Comparison of ENCODE assay signal across 8 cellular contexts in the genomic region with DNA sequence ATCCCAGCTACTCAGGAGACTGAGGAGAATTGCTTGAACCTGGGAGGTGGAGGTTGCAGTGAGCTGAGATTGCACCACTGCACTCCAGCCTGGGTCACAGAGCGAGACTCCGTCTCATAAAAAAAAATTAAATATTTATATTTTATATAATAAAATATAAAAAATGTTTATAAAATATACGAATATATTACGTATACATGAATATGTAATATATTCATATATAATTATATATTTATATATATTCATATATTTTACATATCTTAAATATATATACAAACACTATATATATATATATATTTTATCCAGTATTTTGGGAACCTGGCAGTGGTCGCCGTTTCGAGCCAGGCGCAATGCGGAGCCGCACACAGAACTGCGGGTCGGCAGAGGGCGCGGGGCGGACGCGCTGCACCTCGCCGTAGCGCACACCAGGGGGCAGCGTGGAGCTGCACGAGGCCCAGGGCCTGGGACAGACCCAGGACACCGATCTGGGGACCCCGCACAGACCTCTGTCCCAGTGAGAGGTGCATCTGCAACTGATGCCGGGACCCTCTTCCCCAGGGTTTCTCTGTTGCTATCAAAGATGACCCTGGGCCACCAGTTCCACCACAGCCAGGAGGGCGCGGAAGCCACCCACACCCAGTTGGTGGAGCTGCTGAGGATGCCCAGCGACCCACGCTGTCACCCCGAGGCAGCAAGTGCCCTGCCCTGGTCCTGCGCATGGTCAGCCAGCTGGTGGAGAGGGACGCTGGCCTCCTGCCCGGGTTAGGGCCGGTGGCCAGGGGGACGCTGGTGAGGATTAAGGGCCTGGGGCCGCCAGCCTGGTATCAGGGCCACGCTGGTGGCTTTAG. TPM values are rescaled to one million over a fixed set of nuclear protein-coding genes. Genes with fewer than 3 reads are reported as not detected.
DNase-seq lines count a peak whose midpoint lies in the region; ATAC-seq and TF ChIP-seq lines count a peak whose summit lies in the region.

No MANE protein-coding gene starts in this region.

- H3K4me1 Mint-ChIP-seq in activated CD4-positive, alpha-beta memory T cell treated with anti-CD3 and anti-CD28 coated beads for 36 hours (ENCODE audit: low read depth): no peaks in the 10 kb centered on the region
- H3K4me1 Mint-ChIP-seq in endothelial cell (ENCODE audit: unreplicated experiment): peaks cover 6% of the 10 kb centered on the region
- peaks cover 0 to 10% (median 6%) of the 10 kb centered on the region in 7 donors for H3K4me1 Mint-ChIP-seq in naive thymus-derived CD4-positive, alpha-beta T cell

- no peak for TF ChIP-seq EP300 in suprapubic skin (IDR thresholded peaks at IDR 0.05)

- no peaks in the 10 kb centered on the region for H3K27me3 ChIP-seq in naive thymus-derived CD4-positive, alpha-beta T cell (ENCODE audit: control insufficient read depth in 2 of 2, insufficient read depth in 2 of 2, low read length in 2 of 2)
- no peaks in the 10 kb centered on the region for H3K27me3 ChIP-seq in suprapubic skin

- H3K4me1 ChIP-seq in naive thymus-derived CD4-positive, alpha-beta T cell (ENCODE audit: control insufficient read depth in 2 of 2, insufficient read depth in 2 of 2, low read length in 2 of 2): no peaks in the 10 kb centered on the region
- peaks cover 12% of the 10 kb centered on the region for H3K4me1 ChIP-seq in suprapubic skin

- CTCF ChIA-PET in activated CD4-positive, alpha-beta memory T cell treated with anti-CD3 and anti-CD28 coated beads for 36 hours (lab: Charles Lee): interaction anchor here (0.5 to 4.5 kb wide), 18 partner anchors 10 to 806 kb away, joined by 3 to 59 read pairs (median 4); partner anchors contain the start of genes AP5Z1 and RADIL
- CTCF ChIA-PET in naive thymus-derived CD4-positive, alpha-beta T cell (lab: Charles Lee): interaction anchor here (0.7 to 2.0 kb wide), 7 partner anchors 23 to 289 kb away, joined by 3 to 12 read pairs (median 3); partner anchors contain the start of genes RADIL and RBAK

- no peak overlapping the region for H3K4me3 Mint-ChIP-seq in activated CD4-positive, alpha-beta memory T cell treated with anti-CD3 and anti-CD28 coated beads for 36 hours
- H3K4me3 Mint-ChIP-seq in endothelial cell (ENCODE audit: unreplicated experiment): no peak overlapping the region
- H3K4me3 Mint-ChIP-seq in naive thymus-derived CD4-positive, alpha-beta T cell: no peak overlapping the region

- peak; percentile 79 for TF ChIP-seq CTCF in endothelial cell (IDR thresholded peaks at IDR 0.05; ENCODE audit: unreplicated experiment)
- TF ChIP-seq CTCF in suprapubic skin (IDR thresholded peaks at IDR 0.05): peak; percentile 68 to 91

- H3K27ac Mint-ChIP-seq in activated CD4-positive, alpha-beta memory T cell treated with anti-CD3 and anti-CD28 coated beads for 36 hours: no peak overlapping the region
- H3K27ac Mint-ChIP-seq in endothelial cell (ENCODE audit: unreplicated experiment): no peak overlapping the region
- H3K27ac Mint-ChIP-seq in naive thymus-derived CD4-positive, alpha-beta T cell: no peak overlapping the region

- no peaks in the 10 kb centered on the region for H3K36me3 ChIP-seq in naive thymus-derived CD4-positive, alpha-beta T cell (ENCODE audit: control insufficient read depth in 2 of 3, insufficient read depth in 3 of 3, low read length in 3 of 3)
- H3K36me3 ChIP-seq in suprapubic skin: no peaks in the 10 kb centered on the region

- WGBS in suprapubic skin: 34% methylated on average over 33 of the region's 37 CpGs

- peak; percentile 70 for ATAC-seq in GM19023 (IDR thresholded peaks at IDR 0.05; ENCODE audit: unreplicated experiment)
- ATAC-seq in naive thymus-derived CD4-positive, alpha-beta T cell: peak; percentile 91

- intact Hi-C loops in activated CD4-positive, alpha-beta memory T cell treated with anti-CD3 and anti-CD28 coated beads for 36 hours (cut with micrococcal nuclease): loop anchor here (1.0 kb wide), 2 partner anchors 85 to 287 kb away; partner anchors contain the start of gene RADIL
- intact Hi-C loops in naive thymus-derived CD4-positive, alpha-beta T cell (cut with micrococcal nuclease): loop anchor here (1.0 to 5.0 kb wide), 4 partner anchors 84 to 287 kb away; partner anchors contain the start of gene RADIL (in 1 of the 2)

- POLR2A ChIA-PET in activated CD4-positive, alpha-beta memory T cell treated with anti-CD3 and anti-CD28 coated beads for 36 hours (lab: Charles Lee): interaction anchor here (0.6 to 0.8 kb wide), 2 partner anchors 23 to 222 kb away, joined by 3 to 4 read pairs; partner anchors contain the start of gene AP5Z1
- POLR2A ChIA-PET in naive thymus-derived CD4-positive, alpha-beta T cell (lab: Charles Lee): no interaction called here

- no peaks in the 10 kb centered on the region for H3K9me3 Mint-ChIP-seq in activated CD4-positive, alpha-beta memory T cell treated with anti-CD3 and anti-CD28 coated beads for 36 hours
- no peaks in the 10 kb centered on the region for H3K9me3 Mint-ChIP-seq in endothelial cell (ENCODE audit: unreplicated experiment)
- peaks cover 0 to 1% (median 0%) of the 10 kb centered on the region in 11 donors for H3K9me3 Mint-ChIP-seq in naive thymus-derived CD4-positive, alpha-beta T cell

- peak; percentile 60 for DNase-seq in Ammon's horn (ENCODE audit: low spot score)
- peak; percentile 70 for DNase-seq in LoVo (ENCODE audit: low spot score)
- peak; percentile 74 for DNase-seq in activated CD4-positive, alpha-beta memory T cell treated with anti-CD3 and anti-CD28 coated beads for 36 hours
- peak; percentile 88 for DNase-seq in endothelial cell (ENCODE audit: low spot score)
- peak; percentile 34 to 77 (median 60) for DNase-seq in naive thymus-derived CD4-positive, alpha-beta T cell
- no peak for DNase-seq in suprapubic skin (ENCODE audit: low spot score in 2 of 2)
- DNase-seq in NCI-H187 (lab: John Stamatoyannopoulos, UW): no peak

- H3K27me3 Mint-ChIP-seq in activated CD4-positive, alpha-beta memory T cell treated with anti-CD3 and anti-CD28 coated beads for 36 hours: no peaks in the 10 kb centered on the region
- peaks cover 18% of the 10 kb centered on the region for H3K27me3 Mint-ChIP-seq in endothelial cell (ENCODE audit: unreplicated experiment)
- H3K27me3 Mint-ChIP-seq in naive thymus-derived CD4-positive, alpha-beta T cell: no peaks in the 10 kb centered on the region

- H3K36me3 Mint-ChIP-seq in activated CD4-positive, alpha-beta memory T cell treated with anti-CD3 and anti-CD28 coated beads for 36 hours: no peaks in the 10 kb centered on the region
- peaks cover 15% of the 10 kb centered on the region for H3K36me3 Mint-ChIP-seq in endothelial cell (ENCODE audit: low read depth, unreplicated experiment)
- H3K36me3 Mint-ChIP-seq in naive thymus-derived CD4-positive, alpha-beta T cell: peaks cover 0 to 4% (median 0%) of the 10 kb centered on the region in 5 donors

- no peak for TF ChIP-seq POLR2A in suprapubic skin (IDR thresholded peaks at IDR 0.05)

- H3K9me3 ChIP-seq in naive thymus-derived CD4-positive, alpha-beta T cell (ENCODE audit: control insufficient read depth in 2 of 3, low read length in 3 of 3): no peaks in the 10 kb centered on the region
- H3K9me3 ChIP-seq in suprapubic skin: no peaks in the 10 kb centered on the region

- H3K27ac ChIP-seq in naive thymus-derived CD4-positive, alpha-beta T cell (ENCODE audit: low read depth, low read length): no peak overlapping the region
- no peak overlapping the region for H3K27ac ChIP-seq in suprapubic skin

- H3K4me3 ChIP-seq in naive thymus-derived CD4-positive, alpha-beta T cell (ENCODE audit: low read length): no peak overlapping the region
- no peak overlapping the region for H3K4me3 ChIP-seq in suprapubic skin

RNA-seq across cellular contexts. Expression of gene AP5Z1, which starts 22.7 kb away (rescaled TPM):
- total RNA-seq in activated CD4-positive, alpha-beta memory T cell treated with anti-CD3 and anti-CD28 coated beads for 36 hours: 10 to 100 TPM; 21.6 to 24.1 TPM
- 88.6 TPM for total RNA-seq in endothelial cell (ENCODE audit: unreplicated experiment)
- total RNA-seq in naive thymus-derived CD4-positive, alpha-beta T cell: 100 to 1,000 TPM in 1 of 5 experiments, 10 to 100 TPM in 4; 69.4 to 114 (median 90.1) TPM
- polyA plus RNA-seq in naive thymus-derived CD4-positive, alpha-beta T cell: 10 to 100 TPM; 36.7 to 49.1 TPM
- total RNA-seq in suprapubic skin: 10 to 100 TPM; 26.2 to 81.2 (median 52.2) TPM

Comparison
In these comparisons a context has a peak if more than half of its experiments do, and no peak if none do; other contexts are left out.
1. DNase-seq: peak in Ammon's horn (single experiment), LoVo (single experiment), activated CD4-positive, alpha-beta memory T cell treated with anti-CD3 and anti-CD28 coated beads for 36 hours (single experiment), endothelial cell (single experiment) and naive thymus-derived CD4-positive, alpha-beta T cell (9 of 9); none in suprapubic skin (0 of 2) and NCI-H187 (0 of 2).